In genomic region chr19:925912-926594, GRCh38 we compare ENCODE assay signal across 8 cellular contexts. TPM values are rescaled to one million over a fixed set of nuclear protein-coding genes. Genes with fewer than 3 reads are reported as not detected.
DNase-seq lines count a peak whose midpoint lies in the region; ATAC-seq and TF ChIP-seq lines count a peak whose summit lies in the region.

ARID3A (plus strand) TSS chr19:926035; CDS start chr19:929529, 3,494 bp downstream.

- DNase-seq in DMS 273 (lab: John Stamatoyannopoulos, UW; ENCODE audit: unreplicated experiment) (peak; percentile 74), DMS 273 treated with DMSO at 0.1 percent for 48 hours (lab: John Stamatoyannopoulos, UW) (no peak), NOMO-1 treated with dmso at 0.1 percent for 144 hours (lab: John Stamatoyannopoulos, UW; ENCODE audit: unreplicated experiment) (peak; percentile 78), coronary artery (ENCODE audit: low spot score) (peak; percentile 90), lower lobe of right lung (no peak), tibial artery (peak in 1 of 2 donors; percentile 82), medulla oblongata (ENCODE audit: extremely low spot score) (no peak)

- H3K4me1 ChIP-seq in lower lobe of right lung (peaks cover 31% of the 10 kb centered on the region), tibial artery (peaks cover 0 to 36% (median 23%) of the 10 kb centered on the region in 4 donors)

- H3K9me3 ChIP-seq in lower lobe of right lung (no peaks in the 10 kb centered on the region), tibial artery (no peaks in the 10 kb centered on the region)

- ATAC-seq in GM21737 (IDR thresholded peaks at IDR 0.05; ENCODE audit: unreplicated experiment) (peak; percentile 13), lower lobe of right lung (peak; percentile 20 to 41)

- intact Hi-C loops in lower lobe of right lung (cut with DNase I): no loop called here
- intact Hi-C loops in tibial artery (cut with DNase I; ENCODE audit: low total_unique reads): loop anchor here (10.0 kb wide), 1 partner anchor 179 kb away; the partner anchor contains the start of gene GPX4

- TF ChIP-seq CTCF in coronary artery (IDR thresholded peaks at IDR 0.05) (no peak), lower lobe of right lung (IDR thresholded peaks at IDR 0.05) (no peak), tibial artery (IDR thresholded peaks at IDR 0.05) (no peak)

- peak within 1 kb of the TSS; percentile 57 to 70 for H3K27ac ChIP-seq in coronary artery
- H3K27ac ChIP-seq in lower lobe of right lung: peak within 1 kb of the TSS; percentile 87
- peak within 1 kb of the TSS; percentile 61 to 74 for H3K27ac ChIP-seq in tibial artery

- H3K4me3 ChIP-seq in coronary artery (peak within 1 kb of the TSS; percentile 78), lower lobe of right lung (peak within 1 kb of the TSS; percentile 76), tibial artery (peak within 1 kb of the TSS; percentile 80 to 87)

- H3K36me3 ChIP-seq in lower lobe of right lung (peaks cover 9% of the 10 kb centered on the region), tibial artery (no peaks in the 10 kb centered on the region)

- H3K27me3 ChIP-seq in lower lobe of right lung (ENCODE audit: low read depth) (peaks cover 5% of the 10 kb centered on the region), tibial artery (peaks cover 0 to 11% of the 10 kb centered on the region in 2 donors)

RNA-seq across cellular contexts. Expression of gene ARID3A, which starts in this region (rescaled TPM):
- 16.9 TPM for total RNA-seq in lower lobe of right lung

Comparison
In these comparisons a context has a peak if more than half of its experiments do, and no peak if none do; other contexts are left out.
1. DNase-seq: peak in DMS 273 (single experiment), NOMO-1 treated with dmso at 0.1 percent for 144 hours (single experiment) and coronary artery (single experiment); none in DMS 273 treated with DMSO at 0.1 percent for 48 hours (single experiment), lower lobe of right lung (single experiment) and medulla oblongata (single experiment).
2. Peak in every context shown above with its lines, with median percentiles within 50 percentile points of each other: H3K27ac ChIP-seq and H3K4me3 ChIP-seq.